ENCODE assay signal across 16 cellular contexts in genomic region chrY:2949590-2950252, GRCh38.
DNase-seq lines count a peak whose midpoint lies in the region; ATAC-seq lines count a peak whose summit lies in the region.
"Had no signal": no experiment of that assay in that cellular context is flagged by ENCODE, and none has a peak within 500 bp of the region (broad histone marks: within the 10 kb centered on the region; RNA-seq: fewer than 3 reads in every experiment).

No MANE protein-coding gene starts in this region.

- peaks cover 37% of the 10 kb centered on the region for H3K4me1 Mint-ChIP-seq in T-helper 2 cell treated with Interferon-gamma antibody and Interleukin-4, amounts not matched to agents 5 μg/mL and 100 μg/mL, for 36 hours (ENCODE audit: low read depth)
- H3K4me1 Mint-ChIP-seq: immature natural killer cell had no signal

- H3K9me3 Mint-ChIP-seq in T-helper 2 cell treated with Interferon-gamma antibody and Interleukin-4, amounts not matched to agents 5 μg/mL and 100 μg/mL, for 36 hours, result no peaks in the 10 kb centered on the region
- H3K9me3 Mint-ChIP-seq: CD4-positive, alpha-beta memory T cell; immature natural killer cell had no signal

- no peak overlapping the region for H3K27ac Mint-ChIP-seq in T-helper 2 cell treated with Interferon-gamma antibody and Interleukin-4, amounts not matched to agents 5 μg/mL and 100 μg/mL, for 36 hours
- H3K27ac Mint-ChIP-seq: CD4-positive, alpha-beta memory T cell; immature natural killer cell had no signal

- peak; percentile 44 for DNase-seq in T-helper 2 cell treated with Interferon-gamma antibody and Interleukin-4, amounts not matched to agents 5 μg/mL and 100 μg/mL, for 36 hours (ENCODE audit: low spot score)
- DNase-seq in T-helper 2 cell (no peak), NOMO-1 treated with dmso at 0.1 percent for 144 hours (lab: John Stamatoyannopoulos, UW; ENCODE audit: unreplicated experiment) (no peak), SKM-1 treated with dmso at 0.1 percent for 144 hours (lab: John Stamatoyannopoulos, UW; ENCODE audit: unreplicated experiment) (no peak), MV-4-11 (lab: John Stamatoyannopoulos, UW) (no peak)
- DNase-seq in stimulated activated CD4-positive, alpha-beta T cell treated with anti-CD3 and anti-CD28 coated beads, Interleukin-2, amount 100 ng/mL, for 24 hours, result peak; percentile 28 to 41
- DNase-seq: activated gamma-delta T cell; effector CD8-positive, alpha-beta T cell; immature natural killer cell; mesendoderm; MM.1S; NCI-H2171; sigmoid colon had no signal

- H3K36me3 Mint-ChIP-seq in T-helper 2 cell treated with Interferon-gamma antibody and Interleukin-4, amounts not matched to agents 5 μg/mL and 100 μg/mL, for 36 hours (ENCODE audit: low read depth), result peaks cover 20% of the 10 kb centered on the region

- H3K4me3 Mint-ChIP-seq in T-helper 2 cell treated with Interferon-gamma antibody and Interleukin-4, amounts not matched to agents 5 μg/mL and 100 μg/mL, for 36 hours, result no peak overlapping the region
- H3K4me3 Mint-ChIP-seq: CD4-positive, alpha-beta memory T cell; immature natural killer cell had no signal

- no peaks in the 10 kb centered on the region for H3K27me3 Mint-ChIP-seq in T-helper 2 cell treated with Interferon-gamma antibody and Interleukin-4, amounts not matched to agents 5 μg/mL and 100 μg/mL, for 36 hours (ENCODE audit: low read depth)
- H3K27me3 Mint-ChIP-seq: CD4-positive, alpha-beta memory T cell had no signal

- ATAC-seq in HG02610 (IDR thresholded peaks at IDR 0.05; ENCODE audit: unreplicated experiment) (peak; percentile 81), HG03469 (IDR thresholded peaks at IDR 0.05; ENCODE audit: unreplicated experiment) (peak; percentile 40)

Comparison
In these comparisons a context has a peak if more than half of its experiments do, and no peak if none do; other contexts are left out.
1. DNase-seq: peak in T-helper 2 cell treated with Interferon-gamma antibody and Interleukin-4, amounts not matched to agents 5 μg/mL and 100 μg/mL, for 36 hours (single experiment) and stimulated activated CD4-positive, alpha-beta T cell treated with anti-CD3 and anti-CD28 coated beads, Interleukin-2, amount 100 ng/mL, for 24 hours (2 of 2); none in T-helper 2 cell (0 of 5), NOMO-1 treated with dmso at 0.1 percent for 144 hours (single experiment), SKM-1 treated with dmso at 0.1 percent for 144 hours (single experiment) and MV-4-11 (single experiment).